15 cellular contexts compared by ENCODE assay signal in the genomic region with DNA sequence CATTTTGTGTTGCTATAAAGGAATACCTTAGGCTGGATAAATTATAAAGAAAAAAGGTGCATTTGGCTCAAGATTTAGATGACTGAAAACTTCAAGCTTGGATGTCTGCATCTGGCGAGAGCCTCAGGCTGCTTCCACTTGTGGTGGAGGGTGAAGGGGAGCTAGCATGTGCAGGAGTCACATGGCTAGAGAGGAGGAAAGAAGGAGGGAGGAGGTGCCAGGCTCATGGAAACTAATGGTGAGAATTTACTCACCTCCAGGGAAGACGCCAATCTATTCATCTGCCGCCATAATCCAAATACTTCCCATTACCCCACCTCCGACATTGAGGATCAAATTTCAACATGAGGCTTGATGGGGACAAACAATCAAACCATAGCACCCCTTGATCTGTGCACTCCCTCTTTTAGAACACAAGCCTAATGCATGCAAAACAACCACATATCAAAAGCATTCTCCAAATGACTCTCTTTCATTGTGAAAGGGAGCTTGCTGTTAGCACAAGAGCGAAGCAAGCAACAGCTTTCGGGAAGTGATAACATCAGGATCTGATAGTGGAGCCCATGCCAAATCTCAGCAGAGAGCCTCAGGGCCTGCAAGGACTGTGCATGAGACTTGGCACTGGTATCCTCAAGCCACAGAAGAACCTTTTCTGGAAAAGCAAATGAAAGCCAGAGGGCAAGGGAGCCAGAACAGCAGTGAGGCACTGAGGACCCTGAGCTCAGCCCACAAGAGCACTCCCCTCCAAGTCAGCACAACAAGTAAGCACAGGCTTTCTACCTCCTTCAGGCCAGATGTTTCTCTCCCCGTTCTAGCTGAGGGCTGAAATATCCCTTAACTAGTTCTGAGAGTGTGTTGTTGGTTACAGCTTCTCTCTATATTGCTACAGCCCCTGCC. TPM values are rescaled to one million over a fixed set of nuclear protein-coding genes. Genes with fewer than 3 reads are reported as not detected.
DNase-seq lines count a peak whose midpoint lies in the region; TF ChIP-seq lines count a peak whose summit lies in the region.
"Had no signal": no experiment of that assay in that cellular context is flagged by ENCODE, and none has a peak within 500 bp of the region (broad histone marks: within the 10 kb centered on the region; RNA-seq: fewer than 3 reads in every experiment).

No MANE protein-coding gene starts in this region.

- peak; percentile 8 to 71 for DNase-seq in T47D (ENCODE audit: low read depth in 1 of 2, low spot score in 1 of 2)
- no peak for DNase-seq in MCF 10A (ENCODE audit: unreplicated experiment)
- DNase-seq in RPMI7951 (ENCODE audit: low read depth) = peak; percentile 93
- peak; percentile 79 for DNase-seq in fibroblast of the aortic adventitia (ENCODE audit: low read depth)
- DNase-seq in vagina (ENCODE audit: extremely low spot score in 2 of 2) = peak; percentile 83 to 93
- DNase-seq in NCI-H1105 treated with DMSO at 0.1 percent for 48 hours (lab: John Stamatoyannopoulos, UW) = no peak
- no peak for DNase-seq in activated naive CD4-positive, alpha-beta T cell treated with anti-CD3 and anti-CD28 coated beads, Interleukin-2, amount 10 ng/mL, durations not matched to agents 7 days and 5 days
- no peak for DNase-seq in NCI-H226
- DNase-seq: activated CD4-positive, alpha-beta T cell treated with anti-CD3 and anti-CD28 coated beads for 4 hours; activated T-cell treated with anti-CD3 and anti-CD28 coated beads, Interleukin-2, amount 50 U/mL, for 1 hour; cortex of kidney; DND-41; kidney glomerular epithelial cell; T-helper 17 cell had no signal

- H3K4me1 ChIP-seq in vagina = peaks cover 6% of the 10 kb centered on the region

- H3K9me3 Mint-ChIP-seq in MCF 10A (ENCODE audit: unreplicated experiment) = no peaks in the 10 kb centered on the region
- no peaks in the 10 kb centered on the region for H3K9me3 Mint-ChIP-seq in activated naive CD4-positive, alpha-beta T cell treated with anti-CD3 and anti-CD28 coated beads, Interleukin-2, amount 10 ng/mL, durations not matched to agents 7 days and 5 days

- H3K27me3 Mint-ChIP-seq in MCF 10A (ENCODE audit: insufficient read depth, unreplicated experiment) = no peaks in the 10 kb centered on the region
- H3K27me3 Mint-ChIP-seq in activated naive CD4-positive, alpha-beta T cell treated with anti-CD3 and anti-CD28 coated beads, Interleukin-2, amount 10 ng/mL, durations not matched to agents 7 days and 5 days = peaks cover 32% of the 10 kb centered on the region

- peaks cover 8% of the 10 kb centered on the region for H3K4me1 Mint-ChIP-seq in MCF 10A (ENCODE audit: insufficient read depth, unreplicated experiment)
- no peaks in the 10 kb centered on the region for H3K4me1 Mint-ChIP-seq in activated naive CD4-positive, alpha-beta T cell treated with anti-CD3 and anti-CD28 coated beads, Interleukin-2, amount 10 ng/mL, durations not matched to agents 7 days and 5 days

- TF ChIP-seq CTCF in MCF 10A (IDR thresholded peaks at IDR 0.05; ENCODE audit: unreplicated experiment) = no peak
- no peak for TF ChIP-seq CTCF in fibroblast of the aortic adventitia (IDR thresholded peaks at IDR 0.05; ENCODE audit: insufficient read depth, low read length)
- TF ChIP-seq CTCF in vagina (IDR thresholded peaks at IDR 0.05) = no peak

- no peaks in the 10 kb centered on the region for H3K9me3 ChIP-seq in vagina
- H3K9me3 ChIP-seq: tibial nerve had no signal

- CTCF ChIA-PET in MCF 10A (lab: Yijun Ruan, JAX) = interaction anchor here (0.5 to 1.6 kb wide), 4 partner anchors 21 to 50 kb away, joined by 3 to 5 read pairs (median 4); a partner anchor contains a TSS
- CTCF ChIA-PET in activated naive CD4-positive, alpha-beta T cell treated with anti-CD3 and anti-CD28 coated beads, Interleukin-2, amount 10 ng/mL, durations not matched to agents 7 days and 5 days (lab: Charles Lee) = no interaction called here

- no peak overlapping the region for H3K27ac ChIP-seq in vagina

- H3K36me3 ChIP-seq in vagina = no peaks in the 10 kb centered on the region
- H3K36me3 ChIP-seq: tibial nerve had no signal

- H3K4me3 Mint-ChIP-seq in MCF 10A (ENCODE audit: unreplicated experiment) = no peak overlapping the region
- no peak overlapping the region for H3K4me3 Mint-ChIP-seq in activated naive CD4-positive, alpha-beta T cell treated with anti-CD3 and anti-CD28 coated beads, Interleukin-2, amount 10 ng/mL, durations not matched to agents 7 days and 5 days
- H3K4me3 Mint-ChIP-seq: T-helper 17 cell had no signal

- TF ChIP-seq POLR2A in vagina (IDR thresholded peaks at IDR 0.05) = no peak

- no peak overlapping the region for H3K4me3 ChIP-seq in fibroblast of the aortic adventitia (ENCODE audit: low read depth, low read length)
- H3K4me3 ChIP-seq in vagina = no peak overlapping the region
- H3K4me3 ChIP-seq: tibial nerve had no signal

- no peaks in the 10 kb centered on the region for H3K36me3 Mint-ChIP-seq in MCF 10A (ENCODE audit: insufficient read depth, unreplicated experiment)
- no peaks in the 10 kb centered on the region for H3K36me3 Mint-ChIP-seq in activated naive CD4-positive, alpha-beta T cell treated with anti-CD3 and anti-CD28 coated beads, Interleukin-2, amount 10 ng/mL, durations not matched to agents 7 days and 5 days

- BruUV-seq in MCF 10A (replicated peaks; lab: Mats Ljungman, UMichigan) = no TSS peak

- no peak overlapping the region for H3K27ac Mint-ChIP-seq in MCF 10A (ENCODE audit: low read depth, unreplicated experiment)
- no peak overlapping the region for H3K27ac Mint-ChIP-seq in activated naive CD4-positive, alpha-beta T cell treated with anti-CD3 and anti-CD28 coated beads, Interleukin-2, amount 10 ng/mL, durations not matched to agents 7 days and 5 days
- H3K27ac Mint-ChIP-seq: T-helper 17 cell had no signal

- intact Hi-C loops in MCF 10A (cut with micrococcal nuclease) (no loop called here), vagina (cut with DNase I) (no loop called here)

- in situ Hi-C loops in T47D (cut with HindIII; ENCODE audit: low pct_unique_long_range_greater_than_20kb, low sequenced_read_pairs) = no loop called here

- POLR2A ChIA-PET in MCF 10A (lab: Yijun Ruan, JAX) = interaction anchor here (0.6 to 1.4 kb wide), 5 partner anchors 14 to 53 kb away, joined by 3 to 7 read pairs (median 3); no protein-coding TSS in a partner anchor

- H3K27me3 ChIP-seq in vagina = no peaks in the 10 kb centered on the region
- H3K27me3 ChIP-seq: tibial nerve had no signal

RNA-seq across cellular contexts. Expression of a gene that starts 50.2 kb away (rescaled TPM):
- total RNA-seq in MCF 10A (2022) = 103 and 393 TPM in 2 replicates
- total RNA-seq in RPMI7951 (2014; rRNA removed; shearing (Covaris generic)) = 593 and 598 TPM in 2 replicates
- 141 and 353 TPM in 2 replicates for total RNA-seq in fibroblast of the aortic adventitia (ENCODE audit: low replicate concordance)
- total RNA-seq in vagina = 513 TPM

Comparison
In these comparisons a context has a peak if more than half of its experiments do, and no peak if none do; other contexts are left out.
1. DNase-seq: peak in T47D (2 of 2), RPMI7951 (single experiment), fibroblast of the aortic adventitia (single experiment) and vagina (2 of 2); none in MCF 10A (single experiment), NCI-H1105 treated with DMSO at 0.1 percent for 48 hours (single experiment), activated naive CD4-positive, alpha-beta T cell treated with anti-CD3 and anti-CD28 coated beads, Interleukin-2, amount 10 ng/mL, durations not matched to agents 7 days and 5 days (single experiment) and NCI-H226 (single experiment).